In genomic region chr1:172477741-172478140, GRCh38 we compare ENCODE assay signal across 23 cellular contexts. TPM values are rescaled to one million over a fixed set of nuclear protein-coding genes. Genes with fewer than 3 reads are reported as not detected.
A peak's percentile ranks its signal among the peaks of the same experiment; 100 is the strongest.
DNase-seq lines count a peak whose midpoint lies in the region; ATAC-seq and TF ChIP-seq lines count a peak whose summit lies in the region.
"Had no signal": no experiment of that assay in that cellular context is flagged by ENCODE, and none has a peak within 500 bp of the region (broad histone marks: within the 10 kb centered on the region; RNA-seq: fewer than 3 reads in every experiment).

No MANE protein-coding gene starts in this region.

- DNase-seq in ELF-1 (ENCODE audit: low read depth, low spot score) (peak; percentile 80), PC-3 (peak; percentile 60), islet precursor cell (peak; percentile 94), smooth muscle cell (lab: John Stamatoyannopoulos, UW; ENCODE audit: unreplicated experiment) (no peak), posterior vena cava (ENCODE audit: low spot score) (no peak)
- DNase-seq in stimulated activated CD4-positive, alpha-beta T cell treated with anti-CD3 and anti-CD28 coated beads, Interleukin-2, amount 100 ng/mL, for 48 hours = no peak
- DNase-seq: CD8-positive, alpha-beta memory T cell; DND-41; H7; HFFc6; KBM-7; NCI-H1105; NCI-H146; NCI-H2029; NCI-H345; NCI-H524; NCI-H774; Right ventricle myocardium superior had no signal

- H3K36me3 ChIP-seq in PC-3 (ENCODE audit: low read depth, low read length) (no peaks in the 10 kb centered on the region), smooth muscle cell (ENCODE audit: low read depth) (no peaks in the 10 kb centered on the region)

- H3K79me2 ChIP-seq in PC-3 (ENCODE audit: low read length) (no peaks in the 10 kb centered on the region), smooth muscle cell (ENCODE audit: low read depth) (no peaks in the 10 kb centered on the region)

- no peak overlapping the region for H3K27ac ChIP-seq in PC-3 (ENCODE audit: low read length)
- H3K27ac ChIP-seq in smooth muscle cell (ENCODE audit: low read depth) = peak overlapping the region; percentile 90
- H3K27ac ChIP-seq: C4-2B had no signal

- H2AFZ ChIP-seq in PC-3 (ENCODE audit: low read length) = no peak overlapping the region
- no peak overlapping the region for H2AFZ ChIP-seq in smooth muscle cell (ENCODE audit: low read depth)

- no peaks in the 10 kb centered on the region for H3K9me2 ChIP-seq in PC-3 (replicated peaks; ENCODE audit: low read length)

- no peaks in the 10 kb centered on the region for H3K9me3 ChIP-seq in PC-3 (ENCODE audit: low read length)
- no peaks in the 10 kb centered on the region for H3K9me3 ChIP-seq in smooth muscle cell (replicated peaks; ENCODE audit: low read depth)

- ATAC-seq in PC-3 (no peak), HG03159 (IDR thresholded peaks at IDR 0.05; ENCODE audit: unreplicated experiment) (no peak)

- intact Hi-C loops in PC-3 (cut with micrococcal nuclease) = no loop called here
- intact Hi-C loops in posterior vena cava (cut with DNase I) = no loop called here

- no peak overlapping the region for H3K4me3 ChIP-seq in PC-3 (ENCODE audit: low read length)
- H3K4me3 ChIP-seq in smooth muscle cell = no peak overlapping the region

- WGBS in smooth muscle cell (ENCODE audit: low lambda C conversion rate) = 79% methylated on average over 1 of the region's 1 CpG

- H3K4me2 ChIP-seq in PC-3 (ENCODE audit: low read length) (peak overlapping the region; percentile 50; the same call in 1 of the 2 replicates), smooth muscle cell (peak overlapping the region; percentile 5)

- no TSS peak for BruUV-seq in PC-3 (replicated peaks; lab: Mats Ljungman, UMichigan)

- H3K4me1 ChIP-seq in PC-3 (ENCODE audit: insufficient read depth, low read length) (peaks cover 47% of the 10 kb centered on the region), smooth muscle cell (ENCODE audit: low read depth) (no peaks in the 10 kb centered on the region)

- H3K27me3 ChIP-seq in PC-3 (ENCODE audit: low read length) (no peaks in the 10 kb centered on the region), smooth muscle cell (ENCODE audit: low read depth) (no peaks in the 10 kb centered on the region)

- H3K9ac ChIP-seq in PC-3 (ENCODE audit: low read length) = no peak overlapping the region
- no peak overlapping the region for H3K9ac ChIP-seq in smooth muscle cell (ENCODE audit: low read depth)

- TF ChIP-seq CTCF in PC-3 (conservative IDR thresholded peaks at IDR 0.05; ENCODE audit: low read depth, low read length) = no peak
- no peak for TF ChIP-seq CTCF in smooth muscle cell (IDR thresholded peaks at IDR 0.05; ENCODE audit: borderline replicate concordance, insufficient read depth, poor library complexity, severe bottlenecking)

- CTCF ChIA-PET in PC-3 (lab: Charles Lee) = no interaction called here

- no peaks in the 10 kb centered on the region for H4K20me1 ChIP-seq in PC-3 (ENCODE audit: low read length)
- no peaks in the 10 kb centered on the region for H4K20me1 ChIP-seq in smooth muscle cell (ENCODE audit: low read depth)

- POLR2A ChIA-PET in PC-3 (lab: Charles Lee; ENCODE audit: unreplicated experiment) = no interaction called here

- H3F3A ChIP-seq in PC-3 (ENCODE audit: low read length, unreplicated experiment) = no peaks in the 10 kb centered on the region
- no peaks in the 10 kb centered on the region for H3F3A ChIP-seq in smooth muscle cell (ENCODE audit: low read depth)

RNA-seq across cellular contexts. Expression of gene PIGC, which starts 33.9 kb away (rescaled TPM):
- total RNA-seq in PC-3 (2014; rRNA removed) (57.5 and 70.5 TPM in 2 replicates), smooth muscle cell (25.3 and 28.9 TPM in 2 replicates), posterior vena cava (10 to 100 TPM; 18.4 to 22.3 TPM)
- polyA plus RNA-seq in smooth muscle cell = 32.0 and 41.1 TPM in 2 replicates

RNA-seq across cellular contexts. Expression of gene SUCO, which starts 55.2 kb away (rescaled TPM):
- 72.0 and 81.3 TPM in 2 replicates for total RNA-seq in PC-3 (2014; rRNA removed)
- total RNA-seq in smooth muscle cell = 86.0 and 96.7 TPM in 2 replicates
- 16.9 and 28.7 TPM in 2 replicates for polyA plus RNA-seq in smooth muscle cell
- total RNA-seq in posterior vena cava = 10 to 100 TPM; 26.0 to 30.8 TPM

RNA-seq across cellular contexts. Expression of gene C1orf105, which starts 57.3 kb away (rescaled TPM):
- total RNA-seq in PC-3 (2014; rRNA removed) = not detected in 2 replicates
- total RNA-seq in smooth muscle cell = not detected in 2 replicates
- polyA plus RNA-seq in smooth muscle cell = 0.24 TPM in 1 of 2 replicates, not detected in the other
- total RNA-seq in posterior vena cava = not detected
- total RNA-seq: CD8-positive, alpha-beta memory T cell; G401; H7; HFFc6; HT1080; SK-MEL-5 had no signal
- polyA plus RNA-seq: CD8-positive, alpha-beta memory T cell had no signal

Comparison
In these comparisons a context has a peak if more than half of its experiments do, and no peak if none do; other contexts are left out.
1. DNase-seq: peak in ELF-1 (single experiment), PC-3 (single experiment) and islet precursor cell (single experiment); none in smooth muscle cell (single experiment), stimulated activated CD4-positive, alpha-beta T cell treated with anti-CD3 and anti-CD28 coated beads, Interleukin-2, amount 100 ng/mL, for 48 hours (0 of 2) and posterior vena cava (single experiment).